Comparison of ENCODE assay signal across 26 cellular contexts in genomic region chr2:18885457-18885856, GRCh38.
"Had no signal": no experiment of that assay in that cellular context is flagged by ENCODE, and none has a peak within 500 bp of the region (broad histone marks: within the 10 kb centered on the region; RNA-seq: fewer than 3 reads in every experiment).

No MANE protein-coding gene starts in this region.

- H3K27me3 ChIP-seq: pancreas, right lobe of liver, stomach, testis, thyroid gland, transverse colon, upper lobe of left lung, vagina had no signal

- H3K4me3 ChIP-seq: lower lobe of right lung, pancreas, prostate gland, right lobe of liver, stomach, testis, thyroid gland, transverse colon, upper lobe of left lung, vagina had no signal

- H3K9me3 ChIP-seq: lower lobe of right lung, pancreas, prostate gland, right lobe of liver, stomach, testis, thyroid gland, transverse colon, upper lobe of left lung, vagina had no signal

- H3K4me1 ChIP-seq: lower lobe of right lung, pancreas, prostate gland, testis, thyroid gland, upper lobe of left lung, vagina had no signal

- ATAC-seq: lower lobe of right lung; naive thymus-derived CD4-positive, alpha-beta T cell; natural killer cell treated with Interleukin-12 subunit alpha and Interleukin-12 subunit beta and Interleukin-15 and Interleukin-18, amount 100 ng/mL, for 72 hours; pancreas; right lobe of liver; stimulated activated naive B cell treated with anti-CD40 and anti-IgM and Interleukin-4, amounts not matched to agents 10 μg/mL and 1 μg/mL and 100 μg/mL, for 72 hours; stimulated activated naive CD8-positive, alpha-beta T cell treated with anti-CD3 and anti-CD28 coated beads, Interleukin-15, Interleukin-2, amounts not matched to agents 100 U/mL and 50 U/mL, for 24 hours had no signal

- H3K36me3 ChIP-seq: lower lobe of right lung, pancreas, prostate gland, right lobe of liver, stomach, thyroid gland, transverse colon, upper lobe of left lung, vagina had no signal

- H3K36me3 Mint-ChIP-seq: mesothelial cell of epicardium; natural killer cell treated with Interleukin-12 subunit alpha and Interleukin-12 subunit beta and Interleukin-15 and Interleukin-18, amount 100 ng/mL, for 72 hours; stimulated activated naive B cell treated with anti-CD40 and anti-IgM and Interleukin-4, amounts not matched to agents 10 μg/mL and 1 μg/mL and 100 μg/mL, for 72 hours had no signal

- DNase-seq: hippocampal formation; kidney; lower lobe of right lung; mammary epithelial cell; mesenchymal stem cell; naive thymus-derived CD4-positive, alpha-beta T cell; nucleus accumbens; pancreas; posterior cingulate gyrus; retina; right lobe of liver; stimulated activated CD4-positive, alpha-beta T cell treated with anti-CD3 and anti-CD28 coated beads, Interleukin-12 subunit alpha, Interleukin-12 subunit beta, amount 100 ng/mL, for 4 hours; stimulated activated CD4-positive, alpha-beta T cell treated with anti-CD3 and anti-CD28 coated beads, Interleukin-15, amount 100 ng/mL, for 24 hours; stimulated activated CD4-positive, alpha-beta T cell treated with anti-CD3 and anti-CD28 coated beads, Interleukin-2, amount 100 ng/mL, for 24 hours; stimulated activated CD4-positive, alpha-beta T cell treated with anti-CD3 and anti-CD28 coated beads, Interleukin-4, amount 100 ng/mL, for 1 hour; stimulated activated naive B cell treated with anti-CD40 and anti-IgM and Interleukin-4, amounts not matched to agents 10 μg/mL and 1 μg/mL and 100 μg/mL, for 72 hours; stimulated activated naive CD8-positive, alpha-beta T cell treated with anti-CD3 and anti-CD28 coated beads, Interleukin-15, Interleukin-2, amounts not matched to agents 100 U/mL and 50 U/mL, for 24 hours; stomach; testis; thyroid gland; transverse colon; upper lobe of left lung had no signal

- H3K27me3 Mint-ChIP-seq: naive thymus-derived CD4-positive, alpha-beta T cell; natural killer cell treated with Interleukin-12 subunit alpha and Interleukin-12 subunit beta and Interleukin-15 and Interleukin-18, amount 100 ng/mL, for 72 hours; stimulated activated naive B cell treated with anti-CD40 and anti-IgM and Interleukin-4, amounts not matched to agents 10 μg/mL and 1 μg/mL and 100 μg/mL, for 72 hours had no signal

- H3K27ac ChIP-seq: lower lobe of right lung, pancreas, prostate gland, right lobe of liver, stomach, testis, thyroid gland, transverse colon, upper lobe of left lung, vagina had no signal

- H3K27ac Mint-ChIP-seq: mesothelial cell of epicardium; naive thymus-derived CD4-positive, alpha-beta T cell; natural killer cell treated with Interleukin-12 subunit alpha and Interleukin-12 subunit beta and Interleukin-15 and Interleukin-18, amount 100 ng/mL, for 72 hours; stimulated activated naive B cell treated with anti-CD40 and anti-IgM and Interleukin-4, amounts not matched to agents 10 μg/mL and 1 μg/mL and 100 μg/mL, for 72 hours had no signal

- H3K4me1 Mint-ChIP-seq: mesothelial cell of epicardium; stimulated activated naive B cell treated with anti-CD40 and anti-IgM and Interleukin-4, amounts not matched to agents 10 μg/mL and 1 μg/mL and 100 μg/mL, for 72 hours had no signal

- H3K4me3 Mint-ChIP-seq: mesothelial cell of epicardium; naive thymus-derived CD4-positive, alpha-beta T cell; natural killer cell treated with Interleukin-12 subunit alpha and Interleukin-12 subunit beta and Interleukin-15 and Interleukin-18, amount 100 ng/mL, for 72 hours; stimulated activated naive B cell treated with anti-CD40 and anti-IgM and Interleukin-4, amounts not matched to agents 10 μg/mL and 1 μg/mL and 100 μg/mL, for 72 hours had no signal
